In the genomic region with DNA sequence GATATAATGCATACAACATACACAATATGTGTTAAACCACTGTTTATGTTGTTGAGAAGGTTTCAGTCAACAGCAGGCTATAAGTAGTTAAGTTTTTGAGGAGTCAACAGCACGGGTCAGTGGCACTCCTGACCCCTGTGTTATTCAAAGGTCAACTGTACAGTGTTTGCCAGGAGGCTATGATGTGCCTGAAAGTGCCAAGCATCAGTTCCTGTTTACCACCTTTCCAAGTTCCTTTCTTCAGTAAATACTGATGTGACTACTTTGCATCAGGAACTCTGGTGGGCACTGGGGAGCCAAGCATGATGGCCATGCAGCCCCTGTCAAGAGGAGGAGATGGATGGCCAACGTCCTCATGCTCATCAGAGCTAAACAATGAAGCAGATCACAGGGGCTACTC, we compare ENCODE assay signal across 1 cellular context.
TF ChIP-seq lines count a peak whose summit lies in the region.

No MANE protein-coding gene starts in this region.

TF ChIP-seq in HepG2, 621 proteins besides CTCF, POLR2A, EP300 and RAD21 (continued from another document):
- TF ChIP-seq, protein P1, sequence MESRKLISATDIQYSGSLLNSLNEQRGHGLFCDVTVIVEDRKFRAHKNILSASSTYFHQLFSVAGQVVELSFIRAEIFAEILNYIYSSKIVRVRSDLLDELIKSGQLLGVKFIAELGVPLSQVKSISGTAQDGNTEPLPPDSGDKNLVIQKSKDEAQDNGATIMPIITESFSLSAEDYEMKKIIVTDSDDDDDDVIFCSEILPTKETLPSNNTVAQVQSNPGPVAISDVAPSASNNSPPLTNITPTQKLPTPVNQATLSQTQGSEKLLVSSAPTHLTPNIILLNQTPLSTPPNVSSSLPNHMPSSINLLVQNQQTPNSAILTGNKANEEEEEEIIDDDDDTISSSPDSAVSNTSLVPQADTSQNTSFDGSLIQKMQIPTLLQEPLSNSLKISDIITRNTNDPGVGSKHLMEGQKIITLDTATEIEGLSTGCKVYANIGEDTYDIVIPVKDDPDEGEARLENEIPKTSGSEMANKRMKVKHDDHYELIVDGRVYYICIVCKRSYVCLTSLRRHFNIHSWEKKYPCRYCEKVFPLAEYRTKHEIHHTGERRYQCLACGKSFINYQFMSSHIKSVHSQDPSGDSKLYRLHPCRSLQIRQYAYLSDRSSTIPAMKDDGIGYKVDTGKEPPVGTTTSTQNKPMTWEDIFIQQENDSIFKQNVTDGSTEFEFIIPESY (CRISPR knock-in tag; IDR thresholded peaks at IDR 0.05) = no peak
- TF ChIP-seq HHEX (CRISPR knock-in tag; IDR thresholded peaks at IDR 0.05) (0 out of 2 replicates have a peak, but pooled peaks have one; percentile 21), NR2F6 (IDR thresholded peaks at IDR 0.05) (peak; percentile 74), NR2F6 (CRISPR knock-in tag; IDR thresholded peaks at IDR 0.05) (peak; percentile 55; the same call in 1 of the 2 replicates), ETV5 (CRISPR knock-in tag; IDR thresholded peaks at IDR 0.05; ENCODE audit: borderline replicate concordance) (peak; percentile 13; the same call in 1 of the 2 replicates), ZSCAN21 (CRISPR knock-in tag; IDR thresholded peaks at IDR 0.05; ENCODE audit: borderline replicate concordance) (no peak), ZNF343 (CRISPR knock-in tag; IDR thresholded peaks at IDR 0.05) (no peak), ELF3 (CRISPR knock-in tag; IDR thresholded peaks at IDR 0.05) (no peak), RARA (CRISPR knock-in tag; IDR thresholded peaks at IDR 0.05) (peak; percentile 50; the same call in 1 of the 2 replicates), PITX1 (CRISPR knock-in tag; IDR thresholded peaks at IDR 0.05) (no peak), PHF20 (CRISPR knock-in tag; IDR thresholded peaks at IDR 0.05) (no peak), ZNF652 (CRISPR knock-in tag; IDR thresholded peaks at IDR 0.05; ENCODE audit: borderline replicate concordance, low read depth) (peak; percentile 80; the same call in 1 of the 2 replicates), KLF12 (CRISPR knock-in tag; IDR thresholded peaks at IDR 0.05; ENCODE audit: borderline replicate concordance) (no peak), IRF1 (CRISPR knock-in tag; IDR thresholded peaks at IDR 0.05; ENCODE audit: low read depth) (no peak), XBP1 (CRISPR knock-in tag; IDR thresholded peaks at IDR 0.05) (no peak), FOXO1 (CRISPR knock-in tag; IDR thresholded peaks at IDR 0.05) (peak; percentile 8; the same call in 1 of the 2 replicates), TRIM24 (CRISPR knock-in tag; IDR thresholded peaks at IDR 0.05) (no peak), HMG20A (CRISPR knock-in tag; IDR thresholded peaks at IDR 0.05; ENCODE audit: borderline replicate concordance) (no peak), SAP130 (CRISPR knock-in tag; IDR thresholded peaks at IDR 0.05; ENCODE audit: low read depth) (no peak), PRDM4 (CRISPR knock-in tag; IDR thresholded peaks at IDR 0.05; ENCODE audit: borderline replicate concordance) (no peak), ZNF878 (CRISPR knock-in tag; IDR thresholded peaks at IDR 0.05) (no peak), SOX13 (IDR thresholded peaks at IDR 0.05) (no peak), SOX13 (CRISPR knock-in tag; conservative IDR thresholded peaks at IDR 0.05 in 1 of 2, IDR thresholded peaks at IDR 0.05 in 1 of 2) (peak in 1 of 2 experiments; percentile 39; a peak in 1 of 4 replicates), NFE2L1 (CRISPR knock-in tag; IDR thresholded peaks at IDR 0.05; ENCODE audit: borderline replicate concordance) (no peak), TEAD3 (CRISPR knock-in tag; optimal IDR thresholded peaks at IDR 0.05; ENCODE audit: borderline replicate concordance) (no peak), MXD4 (CRISPR knock-in tag; IDR thresholded peaks at IDR 0.05) (no peak), TEAD2 (CRISPR knock-in tag; IDR thresholded peaks at IDR 0.05) (no peak), ZNF780A (CRISPR knock-in tag; IDR thresholded peaks at IDR 0.05) (no peak), MTA3 (CRISPR knock-in tag; IDR thresholded peaks at IDR 0.05) (no peak), TARDBP (CRISPR knock-in tag; IDR thresholded peaks at IDR 0.05) (0 out of 2 replicates have a peak, but pooled peaks have one; percentile 24), NR2F2 (IDR thresholded peaks at IDR 0.05; ENCODE audit: borderline replicate concordance, low read depth) (peak; percentile 83), FOXP1 (IDR thresholded peaks at IDR 0.05) (no peak), FOXP1 (CRISPR knock-in tag; IDR thresholded peaks at IDR 0.05) (peak; percentile 56; the same call in 1 of the 2 replicates), NR2F1 (CRISPR knock-in tag; IDR thresholded peaks at IDR 0.05) (peak; percentile 27 to 41; a peak in 1 of 4 replicates)
- TF ChIP-seq, protein P2, sequence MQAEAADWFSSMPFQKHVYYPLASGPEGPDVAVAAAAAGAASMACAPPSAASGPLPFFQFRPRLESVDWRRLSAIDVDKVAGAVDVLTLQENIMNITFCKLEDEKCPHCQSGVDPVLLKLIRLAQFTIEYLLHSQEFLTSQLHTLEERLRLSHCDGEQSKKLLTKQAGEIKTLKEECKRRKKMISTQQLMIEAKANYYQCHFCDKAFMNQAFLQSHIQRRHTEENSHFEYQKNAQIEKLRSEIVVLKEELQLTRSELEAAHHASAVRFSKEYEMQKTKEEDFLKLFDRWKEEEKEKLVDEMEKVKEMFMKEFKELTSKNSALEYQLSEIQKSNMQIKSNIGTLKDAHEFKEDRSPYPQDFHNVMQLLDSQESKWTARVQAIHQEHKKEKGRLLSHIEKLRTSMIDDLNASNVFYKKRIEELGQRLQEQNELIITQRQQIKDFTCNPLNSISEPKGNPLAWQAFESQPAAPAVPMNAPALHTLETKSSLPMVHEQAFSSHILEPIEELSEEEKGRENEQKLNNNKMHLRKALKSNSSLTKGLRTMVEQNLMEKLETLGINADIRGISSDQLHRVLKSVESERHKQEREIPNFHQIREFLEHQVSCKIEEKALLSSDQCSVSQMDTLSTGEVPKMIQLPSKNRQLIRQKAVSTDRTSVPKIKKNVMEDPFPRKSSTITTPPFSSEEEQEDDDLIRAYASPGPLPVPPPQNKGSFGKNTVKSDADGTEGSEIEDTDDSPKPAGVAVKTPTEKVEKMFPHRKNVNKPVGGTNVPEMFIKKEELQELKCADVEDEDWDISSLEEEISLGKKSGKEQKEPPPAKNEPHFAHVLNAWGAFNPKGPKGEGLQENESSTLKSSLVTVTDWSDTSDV (CRISPR knock-in tag; IDR thresholded peaks at IDR 0.05) = no peak
- TF ChIP-seq, protein P3, sequence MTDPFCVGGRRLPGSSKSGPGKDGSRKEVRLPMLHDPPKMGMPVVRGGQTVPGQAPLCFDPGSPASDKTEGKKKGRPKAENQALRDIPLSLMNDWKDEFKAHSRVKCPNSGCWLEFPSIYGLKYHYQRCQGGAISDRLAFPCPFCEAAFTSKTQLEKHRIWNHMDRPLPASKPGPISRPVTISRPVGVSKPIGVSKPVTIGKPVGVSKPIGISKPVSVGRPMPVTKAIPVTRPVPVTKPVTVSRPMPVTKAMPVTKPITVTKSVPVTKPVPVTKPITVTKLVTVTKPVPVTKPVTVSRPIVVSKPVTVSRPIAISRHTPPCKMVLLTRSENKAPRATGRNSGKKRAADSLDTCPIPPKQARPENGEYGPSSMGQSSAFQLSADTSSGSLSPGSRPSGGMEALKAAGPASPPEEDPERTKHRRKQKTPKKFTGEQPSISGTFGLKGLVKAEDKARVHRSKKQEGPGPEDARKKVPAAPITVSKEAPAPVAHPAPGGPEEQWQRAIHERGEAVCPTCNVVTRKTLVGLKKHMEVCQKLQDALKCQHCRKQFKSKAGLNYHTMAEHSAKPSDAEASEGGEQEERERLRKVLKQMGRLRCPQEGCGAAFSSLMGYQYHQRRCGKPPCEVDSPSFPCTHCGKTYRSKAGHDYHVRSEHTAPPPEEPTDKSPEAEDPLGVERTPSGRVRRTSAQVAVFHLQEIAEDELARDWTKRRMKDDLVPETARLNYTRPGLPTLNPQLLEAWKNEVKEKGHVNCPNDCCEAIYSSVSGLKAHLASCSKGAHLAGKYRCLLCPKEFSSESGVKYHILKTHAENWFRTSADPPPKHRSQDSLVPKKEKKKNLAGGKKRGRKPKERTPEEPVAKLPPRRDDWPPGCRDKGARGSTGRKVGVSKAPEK (CRISPR knock-in tag; IDR thresholded peaks at IDR 0.05; ENCODE audit: borderline replicate concordance) = no peak
- TF ChIP-seq, protein P4, sequence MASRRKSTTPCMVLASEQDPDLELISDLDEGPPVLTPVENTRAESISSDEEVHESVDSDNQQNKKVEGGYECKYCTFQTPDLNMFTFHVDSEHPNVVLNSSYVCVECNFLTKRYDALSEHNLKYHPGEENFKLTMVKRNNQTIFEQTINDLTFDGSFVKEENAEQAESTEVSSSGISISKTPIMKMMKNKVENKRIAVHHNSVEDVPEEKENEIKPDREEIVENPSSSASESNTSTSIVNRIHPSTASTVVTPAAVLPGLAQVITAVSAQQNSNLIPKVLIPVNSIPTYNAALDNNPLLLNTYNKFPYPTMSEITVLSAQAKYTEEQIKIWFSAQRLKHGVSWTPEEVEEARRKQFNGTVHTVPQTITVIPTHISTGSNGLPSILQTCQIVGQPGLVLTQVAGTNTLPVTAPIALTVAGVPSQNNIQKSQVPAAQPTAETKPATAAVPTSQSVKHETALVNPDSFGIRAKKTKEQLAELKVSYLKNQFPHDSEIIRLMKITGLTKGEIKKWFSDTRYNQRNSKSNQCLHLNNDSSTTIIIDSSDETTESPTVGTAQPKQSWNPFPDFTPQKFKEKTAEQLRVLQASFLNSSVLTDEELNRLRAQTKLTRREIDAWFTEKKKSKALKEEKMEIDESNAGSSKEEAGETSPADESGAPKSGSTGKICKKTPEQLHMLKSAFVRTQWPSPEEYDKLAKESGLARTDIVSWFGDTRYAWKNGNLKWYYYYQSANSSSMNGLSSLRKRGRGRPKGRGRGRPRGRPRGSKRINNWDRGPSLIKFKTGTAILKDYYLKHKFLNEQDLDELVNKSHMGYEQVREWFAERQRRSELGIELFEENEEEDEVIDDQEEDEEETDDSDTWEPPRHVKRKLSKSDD (CRISPR knock-in tag; IDR thresholded peaks at IDR 0.05; ENCODE audit: low read depth) = no peak
- TF ChIP-seq, protein P5, sequence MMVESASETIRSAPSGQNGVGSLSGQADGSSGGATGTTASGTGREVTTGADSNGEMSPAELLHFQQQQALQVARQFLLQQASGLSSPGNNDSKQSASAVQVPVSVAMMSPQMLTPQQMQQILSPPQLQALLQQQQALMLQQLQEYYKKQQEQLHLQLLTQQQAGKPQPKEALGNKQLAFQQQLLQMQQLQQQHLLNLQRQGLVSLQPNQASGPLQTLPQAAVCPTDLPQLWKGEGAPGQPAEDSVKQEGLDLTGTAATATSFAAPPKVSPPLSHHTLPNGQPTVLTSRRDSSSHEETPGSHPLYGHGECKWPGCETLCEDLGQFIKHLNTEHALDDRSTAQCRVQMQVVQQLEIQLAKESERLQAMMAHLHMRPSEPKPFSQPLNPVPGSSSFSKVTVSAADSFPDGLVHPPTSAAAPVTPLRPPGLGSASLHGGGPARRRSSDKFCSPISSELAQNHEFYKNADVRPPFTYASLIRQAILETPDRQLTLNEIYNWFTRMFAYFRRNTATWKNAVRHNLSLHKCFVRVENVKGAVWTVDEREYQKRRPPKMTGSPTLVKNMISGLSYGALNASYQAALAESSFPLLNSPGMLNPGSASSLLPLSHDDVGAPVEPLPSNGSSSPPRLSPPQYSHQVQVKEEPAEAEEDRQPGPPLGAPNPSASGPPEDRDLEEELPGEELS (CRISPR knock-in tag; IDR thresholded peaks at IDR 0.05) = no peak
